In the genomic region with DNA sequence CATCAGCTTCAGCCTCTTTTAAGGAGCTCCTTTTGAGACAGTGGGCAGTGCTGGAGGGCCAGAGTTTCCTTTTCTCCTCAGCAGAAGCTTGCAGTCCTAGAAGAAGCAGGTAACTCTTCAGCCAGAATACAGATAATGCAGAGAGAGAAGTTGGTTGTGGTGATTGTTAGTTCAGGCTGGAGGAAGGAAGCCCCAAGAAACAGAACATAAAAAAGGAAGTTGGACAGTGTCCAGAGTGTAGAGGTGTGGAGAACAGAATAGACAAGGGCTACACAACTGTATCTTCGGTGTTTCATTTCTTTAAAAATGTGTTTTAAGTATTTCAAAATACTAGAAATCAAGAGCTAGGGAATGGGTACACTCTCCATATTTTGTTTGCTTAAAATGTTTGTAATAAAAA, we compare ENCODE assay signal across 12 cellular contexts. TPM values are rescaled to one million over a fixed set of nuclear protein-coding genes. Genes with fewer than 3 reads are reported as not detected.
DNase-seq lines count a peak whose midpoint lies in the region; FAIRE-seq and TF ChIP-seq lines count a peak whose summit lies in the region.
"Had no signal": no experiment of that assay in that cellular context is flagged by ENCODE, and none has a peak within 500 bp of the region (broad histone marks: within the 10 kb centered on the region; RNA-seq: fewer than 3 reads in every experiment).

No MANE protein-coding gene starts in this region.

- H3K9me3 ChIP-seq in SJSA1 (replicated peaks) (no peaks in the 10 kb centered on the region), thyroid gland (no peaks in the 10 kb centered on the region), small intestine (ENCODE audit: control insufficient read depth, low read depth) (no peaks in the 10 kb centered on the region)

- peak overlapping the region; percentile 60 for H3K27ac ChIP-seq in SJSA1
- H3K27ac ChIP-seq in thyroid gland = peak overlapping the region in 2 of 3 donors; percentile 1 to 45
- H3K27ac ChIP-seq in small intestine (ENCODE audit: low read depth in 1 of 2, low read length in 1 of 2) = no peak overlapping the region

- TF ChIP-seq CTCF in thyroid gland (IDR thresholded peaks at IDR 0.05) = no peak

- no peaks in the 10 kb centered on the region for H3K36me3 ChIP-seq in SJSA1
- no peaks in the 10 kb centered on the region for H3K36me3 ChIP-seq in thyroid gland
- no peaks in the 10 kb centered on the region for H3K36me3 ChIP-seq in small intestine (ENCODE audit: control insufficient read depth in 2 of 2, insufficient read depth in 2 of 2, low read length in 2 of 2)

- H3K27me3 ChIP-seq in SJSA1 (replicated peaks) = no peaks in the 10 kb centered on the region
- no peaks in the 10 kb centered on the region for H3K27me3 ChIP-seq in thyroid gland
- H3K27me3 ChIP-seq in small intestine (ENCODE audit: control insufficient read depth in 2 of 2, insufficient read depth in 2 of 2, low read length in 2 of 2) = peaks cover 0 to 3% of the 10 kb centered on the region in 2 donors

- in situ Hi-C loops in G401 (cut with HindIII; ENCODE audit: low sequenced_read_pairs) = no loop called here

- TF ChIP-seq POLR2A in thyroid gland (IDR thresholded peaks at IDR 0.05) = no peak

- WGBS in thyroid gland, 2 donors = 70 to 78% methylated on average over 1 of the region's 1 CpG
- 61 to 71% (median 67%) methylated on average over 1 of the region's 1 CpG for WGBS in small intestine, 3 donors

- no peak overlapping the region for H3K4me3 ChIP-seq in SJSA1
- no peak overlapping the region for H3K4me3 ChIP-seq in thyroid gland (replicated peaks in 1 of 3)
- H3K4me3 ChIP-seq in small intestine (ENCODE audit: low read depth in 1 of 2, low read length in 2 of 2) = no peak overlapping the region

- intact Hi-C loops in thyroid gland (cut with DNase I) = no loop called here

- peaks cover 38% of the 10 kb centered on the region for H3K4me1 ChIP-seq in SJSA1 (replicated peaks)
- peaks cover 11 to 28% of the 10 kb centered on the region in 2 donors for H3K4me1 ChIP-seq in thyroid gland
- H3K4me1 ChIP-seq in small intestine (ENCODE audit: control insufficient read depth in 2 of 2, insufficient read depth in 1 of 2, low read depth in 1 of 2, low read length in 1 of 2) = peaks cover 0 to 3% of the 10 kb centered on the region in 2 donors

- DNase-seq in HT1080 (ENCODE audit: low read depth) (peak; percentile 31), SJSA1 (ENCODE audit: low read depth in 1 of 2, low spot score in 2 of 2) (no peak), kidney glomerular epithelial cell (lab: John Stamatoyannopoulos, UW) (peak; percentile 33), thyroid gland (no peak), small intestine (no peak), HCEC 1CT (no peak), G401 (ENCODE audit: low spot score) (no peak), epidermal melanocyte (ENCODE audit: insufficient read length, low spot score) (no peak)
- DNase-seq: endodermal cell, NCI-H524 treated with DMSO at 0.1 percent for 48 hours, substantia nigra, T-cell had no signal

- FAIRE-seq in small intestine (lab: Jason Lieb, UNC) = no peak

RNA-seq across cellular contexts. Expression of a gene that starts 6.4 kb away (rescaled TPM):
- not detected in 2 replicates for total RNA-seq in HT1080 (2014; rRNA removed; shearing (Covaris generic))
- not detected in 2 replicates for polyA plus RNA-seq in HT1080 (2015; cell fraction: cytosol; rRNA removed)
- 0.08 and 0.60 TPM in 2 replicates for polyA plus RNA-seq in HT1080 (2015; cell fraction: nucleus; rRNA removed)
- total RNA-seq in SJSA1 (2014; rRNA removed; shearing (Covaris generic)) = not detected in 2 replicates
- total RNA-seq in thyroid gland = 10 to 100 TPM in 1 of 4 donors, 1 to 10 TPM in 3; 5.7 to 13.0 (median 8.9) TPM
- 1 to 10 TPM in 2 of 3 donors, under 1 TPM in 1; 0.89 to 1.4 (median 1.1) TPM for polyA plus RNA-seq in small intestine
- not detected in 2 replicates for total RNA-seq in G401 (2014; rRNA removed; shearing (Covaris generic))

RNA-seq across cellular contexts. Expression of a gene that starts 37.0 kb away (rescaled TPM):
- 18.8 and 22.6 TPM in 2 replicates for total RNA-seq in HT1080 (2014; rRNA removed; shearing (Covaris generic))
- polyA plus RNA-seq in HT1080 (2015; cell fraction: cytosol; rRNA removed) = 19.2 and 21.3 TPM in 2 replicates
- polyA plus RNA-seq in HT1080 (2015; cell fraction: nucleus; rRNA removed) = 48.0 and 69.4 TPM in 2 replicates
- total RNA-seq in SJSA1 (2014; rRNA removed; shearing (Covaris generic)) = 11.5 and 29.8 TPM in 2 replicates
- total RNA-seq in thyroid gland = 10 to 100 TPM; 50.6 to 67.6 (median 58.5) TPM
- 10 to 100 TPM in 1 of 3 donors, 1 to 10 TPM in 2; 7.3 to 15.9 (median 8.7) TPM for polyA plus RNA-seq in small intestine
- 22.1 and 24.6 TPM in 2 replicates for total RNA-seq in G401 (2014; rRNA removed; shearing (Covaris generic))

Comparison
In these comparisons a context has a peak if more than half of its experiments do, and no peak if none do; other contexts are left out.
1. DNase-seq: peak in HT1080 (single experiment) and kidney glomerular epithelial cell (single experiment); none in SJSA1 (0 of 2), thyroid gland (0 of 2), small intestine (single experiment), HCEC 1CT (single experiment), G401 (single experiment) and epidermal melanocyte (single experiment).
2. H3K27ac ChIP-seq: peak in SJSA1 (single experiment) and thyroid gland (2 of 3); none in small intestine (0 of 2).